In the genomic region with DNA sequence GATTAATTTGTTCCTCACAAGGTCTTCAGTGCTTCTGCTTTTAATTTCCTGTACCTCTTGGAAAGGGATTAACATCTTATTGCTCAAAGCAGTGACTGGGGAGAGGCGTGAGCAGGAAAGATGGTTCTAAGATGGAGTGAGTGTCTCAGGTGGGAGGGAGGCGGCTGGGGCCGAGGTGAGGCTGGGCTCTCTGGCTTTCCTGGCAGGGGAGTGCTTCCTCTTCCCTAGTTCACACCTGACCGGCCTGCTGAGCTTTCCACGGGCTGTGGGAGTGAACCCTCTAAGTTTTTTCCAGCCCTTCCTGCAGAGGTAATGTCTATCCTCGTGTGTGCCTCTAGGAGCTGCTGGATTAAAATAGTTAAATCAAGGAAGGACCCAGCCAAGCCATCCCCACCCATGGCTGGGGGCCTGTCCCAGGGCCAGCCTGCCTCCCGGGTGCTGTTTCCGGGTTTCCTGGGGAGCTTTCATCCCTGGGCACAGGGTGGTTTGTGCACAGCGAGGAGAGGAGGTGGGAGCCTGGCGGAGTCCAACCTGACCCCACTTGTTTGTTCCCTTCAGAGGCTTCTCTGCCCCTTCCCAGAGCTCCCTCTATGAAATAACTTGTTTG, we compare ENCODE assay signal across 18 cellular contexts.
"Had no signal": no experiment of that assay in that cellular context is flagged by ENCODE, and none has a peak within 500 bp of the region (broad histone marks: within the 10 kb centered on the region; RNA-seq: fewer than 3 reads in every experiment).

No MANE protein-coding gene starts in this region.

- H3K4me1 Mint-ChIP-seq: activated CD4-positive, alpha-beta memory T cell treated with anti-CD3 and anti-CD28 coated beads, Interleukin-2, amount 10 ng/mL, durations not matched to agents 7 days and 5 days; naive thymus-derived CD4-positive, alpha-beta T cell; stimulated activated naive B cell treated with anti-CD40 and anti-IgM and Interleukin-4, amounts not matched to agents 10 μg/mL and 1 μg/mL and 100 μg/mL, for 72 hours had no signal

- H3K36me3 Mint-ChIP-seq: naive thymus-derived CD4-positive, alpha-beta T cell; stimulated activated naive B cell treated with anti-CD40 and anti-IgM and Interleukin-4, amounts not matched to agents 10 μg/mL and 1 μg/mL and 100 μg/mL, for 72 hours had no signal

- H3K4me3 ChIP-seq: gastrocnemius medialis, heart left ventricle, lung, upper lobe of right lung had no signal

- H3K4me1 ChIP-seq: gastrocnemius medialis, heart left ventricle, upper lobe of right lung had no signal

- ATAC-seq: activated T-cell treated with anti-CD3 and anti-CD28 coated beads, Interleukin-2, amount 50 U/mL, for 4 hours; gastrocnemius medialis; heart left ventricle; left cardiac atrium; naive thymus-derived CD4-positive, alpha-beta T cell; stimulated activated naive B cell treated with anti-CD40 and anti-IgM and Interleukin-4, amounts not matched to agents 10 μg/mL and 1 μg/mL and 100 μg/mL, for 72 hours; upper lobe of right lung had no signal

- DNase-seq: activated CD4-positive, alpha-beta memory T cell treated with anti-CD3 and anti-CD28 coated beads, Interleukin-2, amount 10 ng/mL, durations not matched to agents 7 days and 5 days; activated CD4-positive, alpha-beta T cell treated with anti-CD3 and anti-CD28 coated beads for 4 hours; activated effector memory CD4-positive, alpha-beta T cell treated with Interleukin-2 at 50 U/mL for 16 hours; activated naive CD4-positive, alpha-beta T cell treated with anti-CD3 and anti-CD28 coated beads, Interleukin-2, amount 50 U/mL, for 16 hours; activated T-cell treated with anti-CD3 and anti-CD28 coated beads, Interleukin-2, amount 50 U/mL, for 4 hours; gastrocnemius medialis; heart left ventricle; left cardiac atrium; naive thymus-derived CD4-positive, alpha-beta T cell; stimulated activated CD4-positive, alpha-beta T cell treated with anti-CD3 and anti-CD28 coated beads, Interleukin-15, amount 100 ng/mL, for 24 hours; stimulated activated CD4-positive, alpha-beta T cell treated with anti-CD3 and anti-CD28 coated beads, Interleukin-4, amount 100 ng/mL, for 1 hour; stimulated activated naive B cell treated with anti-CD40 and anti-IgM and Interleukin-4, amounts not matched to agents 10 μg/mL and 1 μg/mL and 100 μg/mL, for 72 hours; substantia nigra; T-helper 2 cell; upper lobe of right lung had no signal

- H3K27ac Mint-ChIP-seq: activated CD4-positive, alpha-beta memory T cell treated with anti-CD3 and anti-CD28 coated beads, Interleukin-2, amount 10 ng/mL, durations not matched to agents 7 days and 5 days; naive thymus-derived CD4-positive, alpha-beta T cell; stimulated activated naive B cell treated with anti-CD40 and anti-IgM and Interleukin-4, amounts not matched to agents 10 μg/mL and 1 μg/mL and 100 μg/mL, for 72 hours had no signal

- FAIRE-seq: astrocyte, endometrium had no signal

- H3K27ac ChIP-seq: gastrocnemius medialis, heart left ventricle, upper lobe of right lung had no signal

- H3K36me3 ChIP-seq: gastrocnemius medialis, heart left ventricle, upper lobe of right lung had no signal

- H3K4me3 Mint-ChIP-seq: activated CD4-positive, alpha-beta memory T cell treated with anti-CD3 and anti-CD28 coated beads, Interleukin-2, amount 10 ng/mL, durations not matched to agents 7 days and 5 days; activated T-cell treated with anti-CD3 and anti-CD28 coated beads, Interleukin-2, amount 50 U/mL, for 4 hours; naive thymus-derived CD4-positive, alpha-beta T cell; stimulated activated naive B cell treated with anti-CD40 and anti-IgM and Interleukin-4, amounts not matched to agents 10 μg/mL and 1 μg/mL and 100 μg/mL, for 72 hours had no signal

- H3K9me3 Mint-ChIP-seq: activated T-cell treated with anti-CD3 and anti-CD28 coated beads, Interleukin-2, amount 50 U/mL, for 4 hours had no signal

- H3K9me3 ChIP-seq: gastrocnemius medialis, heart left ventricle, upper lobe of right lung had no signal

- H3K27me3 Mint-ChIP-seq: activated CD4-positive, alpha-beta memory T cell treated with anti-CD3 and anti-CD28 coated beads, Interleukin-2, amount 10 ng/mL, durations not matched to agents 7 days and 5 days had no signal
